In the genomic region with DNA sequence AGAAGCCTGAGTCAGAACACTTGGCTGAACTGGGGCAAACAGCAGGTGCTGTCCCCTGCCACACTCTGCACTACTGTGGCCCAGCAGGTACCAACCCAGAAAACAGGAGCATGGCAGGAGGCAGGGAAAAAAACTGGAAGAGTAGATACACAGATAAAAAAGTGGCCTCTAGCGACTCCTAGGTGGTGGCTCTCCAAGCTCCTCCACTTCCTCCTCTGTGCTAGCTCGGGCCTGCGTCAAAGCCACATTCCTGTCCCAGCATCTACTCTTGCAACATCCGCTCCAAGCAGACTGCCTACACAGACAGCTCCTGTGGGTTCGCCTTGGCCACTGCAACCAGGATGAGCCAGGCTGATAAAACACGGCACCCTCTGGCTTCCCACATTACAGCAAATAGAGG, we compare ENCODE assay signal across 11 cellular contexts. TPM values are rescaled to one million over a fixed set of nuclear protein-coding genes. Genes with fewer than 3 reads are reported as not detected.
DNase-seq lines count a peak whose midpoint lies in the region; FAIRE-seq and TF ChIP-seq lines count a peak whose summit lies in the region.
"Had no signal": no experiment of that assay in that cellular context is flagged by ENCODE, and none has a peak within 500 bp of the region (broad histone marks: within the 10 kb centered on the region; RNA-seq: fewer than 3 reads in every experiment).

No MANE protein-coding gene starts in this region.

- no peaks in the 10 kb centered on the region for H3K27me3 ChIP-seq in astrocyte (ENCODE audit: insufficient read depth, low read length)
- H3K27me3 ChIP-seq in tibial nerve, result no peaks in the 10 kb centered on the region

- H3K9me3 ChIP-seq in astrocyte (ENCODE audit: insufficient read depth, low read depth, low read length) (no peaks in the 10 kb centered on the region), tibial nerve (no peaks in the 10 kb centered on the region)

- no peak overlapping the region for H3K9ac ChIP-seq in astrocyte (ENCODE audit: low read length)

- TF ChIP-seq CTCF in astrocyte (IDR thresholded peaks at IDR 0.05; ENCODE audit: insufficient read depth, low read depth, low read length) (no peak), tibial nerve (IDR thresholded peaks at IDR 0.05) (peak in 3 of 5 experiments; percentile 6 to 18 (median 16))

- H3K79me2 ChIP-seq in astrocyte (ENCODE audit: insufficient read depth, low read length), result no peaks in the 10 kb centered on the region

- no peak for TF ChIP-seq EP300 in tibial nerve (IDR thresholded peaks at IDR 0.05)

- no peak overlapping the region for H3K4me2 ChIP-seq in astrocyte (ENCODE audit: low read length)

- 56 to 58% methylated on average over 6 of the region's 6 CpGs for WGBS in tibial nerve, 2 donors

- no peak overlapping the region for H3K4me3 Mint-ChIP-seq in astrocyte (ENCODE audit: unreplicated experiment)
- no peak overlapping the region for H3K4me3 Mint-ChIP-seq in activated CD4-positive, alpha-beta T cell treated with anti-CD3 and anti-CD28 coated beads, Interleukin-2, amount 10 ng/mL, durations not matched to agents 7 days and 5 days
- H3K4me3 Mint-ChIP-seq: activated CD8-positive, alpha-beta T cell treated with anti-CD3 and anti-CD28 coated beads for 36 hours had no signal

- no peak for FAIRE-seq in astrocyte (lab: Jason Lieb, UNC)

- no peak overlapping the region for H2AFZ ChIP-seq in astrocyte (ENCODE audit: low read depth, low read length)

- H3K27me3 Mint-ChIP-seq in astrocyte (ENCODE audit: low read depth, unreplicated experiment), result no peaks in the 10 kb centered on the region
- H3K27me3 Mint-ChIP-seq in activated CD4-positive, alpha-beta T cell treated with anti-CD3 and anti-CD28 coated beads, Interleukin-2, amount 10 ng/mL, durations not matched to agents 7 days and 5 days, result no peaks in the 10 kb centered on the region

- no peaks in the 10 kb centered on the region for H3K36me3 Mint-ChIP-seq in astrocyte (ENCODE audit: low read depth, unreplicated experiment)
- no peaks in the 10 kb centered on the region for H3K36me3 Mint-ChIP-seq in activated CD4-positive, alpha-beta T cell treated with anti-CD3 and anti-CD28 coated beads, Interleukin-2, amount 10 ng/mL, durations not matched to agents 7 days and 5 days (ENCODE audit: low read depth)

- peak; percentile 74 for DNase-seq in SIG-M5 treated with dmso at 0.1 percent for 504 hours (lab: John Stamatoyannopoulos, UW; ENCODE audit: unreplicated experiment)
- DNase-seq in SIG-M5 (lab: John Stamatoyannopoulos, UW), result no peak
- DNase-seq in astrocyte (ENCODE audit: low read depth), result peak; percentile 40
- peak; percentile 41 for DNase-seq in iPS-NIHi11 (ENCODE audit: low spot score)
- DNase-seq in tibial nerve (ENCODE audit: low spot score in 2 of 2), result peak in 1 of 2 donors; percentile 46
- DNase-seq in activated CD4-positive, alpha-beta T cell treated with anti-CD3 and anti-CD28 coated beads, Interleukin-2, amount 10 ng/mL, durations not matched to agents 7 days and 5 days, result no peak
- no peak for DNase-seq in NCI-H146 (lab: John Stamatoyannopoulos, UW)
- DNase-seq in DMS 273 treated with DMSO at 0.1 percent for 48 hours (lab: John Stamatoyannopoulos, UW), result no peak
- DNase-seq: activated CD8-positive, alpha-beta T cell treated with anti-CD3 and anti-CD28 coated beads for 36 hours; cortex of kidney; NCI-H526 treated with DMSO at 0.1 percent for 48 hours had no signal

- peaks cover 9% of the 10 kb centered on the region for H3K4me1 Mint-ChIP-seq in astrocyte (ENCODE audit: low read depth, unreplicated experiment)
- H3K4me1 Mint-ChIP-seq in activated CD4-positive, alpha-beta T cell treated with anti-CD3 and anti-CD28 coated beads, Interleukin-2, amount 10 ng/mL, durations not matched to agents 7 days and 5 days, result no peaks in the 10 kb centered on the region

- no peak overlapping the region for H3K4me3 ChIP-seq in astrocyte (ENCODE audit: insufficient read depth, low read depth, low read length)
- H3K4me3 ChIP-seq in tibial nerve, result no peak overlapping the region

- POLR2A ChIA-PET in activated CD4-positive, alpha-beta T cell treated with anti-CD3 and anti-CD28 coated beads, Interleukin-2, amount 10 ng/mL, durations not matched to agents 7 days and 5 days (lab: Charles Lee), result no interaction called here

- peak overlapping the region; percentile 51 for H3K27ac Mint-ChIP-seq in astrocyte (ENCODE audit: unreplicated experiment)
- H3K27ac Mint-ChIP-seq in activated CD4-positive, alpha-beta T cell treated with anti-CD3 and anti-CD28 coated beads, Interleukin-2, amount 10 ng/mL, durations not matched to agents 7 days and 5 days, result no peak overlapping the region
- H3K27ac Mint-ChIP-seq: activated CD8-positive, alpha-beta T cell treated with anti-CD3 and anti-CD28 coated beads for 36 hours had no signal

- H3K36me3 ChIP-seq in astrocyte (ENCODE audit: insufficient read depth, low read length) (no peaks in the 10 kb centered on the region), tibial nerve (no peaks in the 10 kb centered on the region)

- TF ChIP-seq POLR2A in tibial nerve (IDR thresholded peaks at IDR 0.05), result no peak

- H4K20me1 ChIP-seq in astrocyte (ENCODE audit: insufficient read depth, low read length), result no peaks in the 10 kb centered on the region

- H3K4me1 ChIP-seq in astrocyte (ENCODE audit: insufficient read depth, low read length), result no peaks in the 10 kb centered on the region
- peaks cover 0 to 8% (median 0%) of the 10 kb centered on the region in 4 donors for H3K4me1 ChIP-seq in tibial nerve

- CTCF ChIA-PET in activated CD4-positive, alpha-beta T cell treated with anti-CD3 and anti-CD28 coated beads, Interleukin-2, amount 10 ng/mL, durations not matched to agents 7 days and 5 days (lab: Charles Lee), result no interaction called here

- no peak overlapping the region for H3K27ac ChIP-seq in astrocyte (ENCODE audit: low read depth, low read length)
- no peak overlapping the region for H3K27ac ChIP-seq in tibial nerve

- peaks cover 2% of the 10 kb centered on the region for H3K9me3 Mint-ChIP-seq in astrocyte (ENCODE audit: unreplicated experiment)
- H3K9me3 Mint-ChIP-seq in activated CD4-positive, alpha-beta T cell treated with anti-CD3 and anti-CD28 coated beads, Interleukin-2, amount 10 ng/mL, durations not matched to agents 7 days and 5 days, result no peaks in the 10 kb centered on the region
- H3K9me3 Mint-ChIP-seq: activated CD8-positive, alpha-beta T cell treated with anti-CD3 and anti-CD28 coated beads for 36 hours had no signal

RNA-seq across cellular contexts. Expression of a gene that starts 6.9 kb away (rescaled TPM):
- not detected in 2 replicates for total RNA-seq in astrocyte
- total RNA-seq in tibial nerve, result not detected
- total RNA-seq in activated CD4-positive, alpha-beta T cell treated with anti-CD3 and anti-CD28 coated beads, Interleukin-2, amount 10 ng/mL, durations not matched to agents 7 days and 5 days, result not detected
- total RNA-seq: activated CD8-positive, alpha-beta T cell treated with anti-CD3 and anti-CD28 coated beads for 36 hours had no signal

RNA-seq across cellular contexts. Expression of a gene that starts 33.3 kb away (rescaled TPM):
- total RNA-seq in astrocyte (not detected in 2 replicates), tibial nerve (not detected)
- total RNA-seq in activated CD4-positive, alpha-beta T cell treated with anti-CD3 and anti-CD28 coated beads, Interleukin-2, amount 10 ng/mL, durations not matched to agents 7 days and 5 days, result not detected
- total RNA-seq: activated CD8-positive, alpha-beta T cell treated with anti-CD3 and anti-CD28 coated beads for 36 hours had no signal

Comparison
In these comparisons a context has a peak if more than half of its experiments do, and no peak if none do; other contexts are left out.
1. DNase-seq: peak in SIG-M5 treated with dmso at 0.1 percent for 504 hours (single experiment), astrocyte (single experiment) and iPS-NIHi11 (single experiment); none in SIG-M5 (single experiment), activated CD4-positive, alpha-beta T cell treated with anti-CD3 and anti-CD28 coated beads, Interleukin-2, amount 10 ng/mL, durations not matched to agents 7 days and 5 days (single experiment), NCI-H146 (single experiment) and DMS 273 treated with DMSO at 0.1 percent for 48 hours (single experiment).